26 cellular contexts compared by ENCODE assay signal in genomic region chr2:215777481-215778044, GRCh38.
"Had no signal": no experiment of that assay in that cellular context is flagged by ENCODE, and none has a peak within 500 bp of the region (broad histone marks: within the 10 kb centered on the region; RNA-seq: fewer than 3 reads in every experiment).

No MANE protein-coding gene starts in this region.

- H3K27me3 ChIP-seq: brain microvascular endothelial cell, MG63 had no signal

- H3K9me3 ChIP-seq: MG63 had no signal

- H3K27ac ChIP-seq: brain microvascular endothelial cell had no signal

- H3K36me3 ChIP-seq: brain microvascular endothelial cell, MG63 had no signal

- H3K4me1 Mint-ChIP-seq: activated CD4-positive, alpha-beta T cell treated with anti-CD3 and anti-CD28 coated beads, Interleukin-2, amount 10 ng/mL, durations not matched to agents 24 days and 14 days; activated CD8-positive, alpha-beta memory T cell treated with anti-CD3 and anti-CD28 coated beads, Interleukin-2, amount 10 ng/mL, durations not matched to agents 7 days and 5 days; T-helper 17 cell had no signal

- H3K9me3 Mint-ChIP-seq: activated CD4-positive, alpha-beta T cell treated with anti-CD3 and anti-CD28 coated beads, Interleukin-2, amount 10 ng/mL, durations not matched to agents 24 days and 14 days; activated naive CD4-positive, alpha-beta T cell treated with anti-CD3 and anti-CD28 coated beads, Interleukin-2, amount 50 U/mL, for 72 hours; activated T-cell treated with anti-CD3 and anti-CD28 coated beads, Interleukin-2, amount 50 U/mL, for 24 hours; activated T-helper 1 cell treated with anti-CD3 and anti-CD28 coated beads, Interleukin-12 subunit alpha, Interleukin-12 subunit beta, Interleukin-2, Interleukin-4 antibody, amounts not matched to agents 30 ng/mL and 10 ng/mL and 1 ng/mL, durations not matched to agents 14 hours and 24 hours and 36 hours had no signal

- DNase-seq: activated CD4-positive, alpha-beta T cell treated with anti-CD3 and anti-CD28 coated beads for 1 hour; activated CD4-positive, alpha-beta T cell treated with anti-CD3 and anti-CD28 coated beads, Interleukin-2, amount 10 ng/mL, durations not matched to agents 24 days and 14 days; activated CD4-positive, alpha-beta T cell treated with anti-CD3 and anti-CD28 coated beads, Interleukin-2, amount 50 U/mL, for 48 hours; activated CD8-positive, alpha-beta memory T cell treated with anti-CD3 and anti-CD28 coated beads, Interleukin-2, amount 10 ng/mL, durations not matched to agents 7 days and 5 days; activated effector memory CD4-positive, alpha-beta T cell treated with Interleukin-2 at 50 U/mL for 16 hours; activated naive CD4-positive, alpha-beta T cell; activated T-cell treated with anti-CD3 and anti-CD28 coated beads, Interleukin-2, amount 50 U/mL, for 24 hours; brain microvascular endothelial cell; KG1; MG63; MV-4-11; NCI-H1092 treated with DMSO at 0.1 percent for 48 hours; NCI-H1417 treated with DMSO at 0.1 percent for 48 hours; NCI-H1694; NCI-H2029; NCI-H2107; NCI-H2171 treated with DMSO at 0.1 percent for 48 hours; NCI-H226; NCI-H526; NCI-H774; SIG-M5; T-helper 17 cell; T-helper 9 cell had no signal

- H3K4me3 ChIP-seq: MG63 had no signal

- ATAC-seq: activated CD8-positive, alpha-beta memory T cell treated with anti-CD3 and anti-CD28 coated beads, Interleukin-2, amount 10 ng/mL, durations not matched to agents 7 days and 5 days; T-helper 17 cell; WTC11 had no signal

- H3K36me3 Mint-ChIP-seq: activated CD8-positive, alpha-beta memory T cell treated with anti-CD3 and anti-CD28 coated beads, Interleukin-2, amount 10 ng/mL, durations not matched to agents 7 days and 5 days; activated naive CD4-positive, alpha-beta T cell treated with anti-CD3 and anti-CD28 coated beads, Interleukin-2, amount 50 U/mL, for 72 hours; WTC11 had no signal

- H3K4me3 Mint-ChIP-seq: activated CD4-positive, alpha-beta T cell treated with anti-CD3 and anti-CD28 coated beads, Interleukin-2, amount 10 ng/mL, durations not matched to agents 24 days and 14 days; activated CD8-positive, alpha-beta memory T cell treated with anti-CD3 and anti-CD28 coated beads, Interleukin-2, amount 10 ng/mL, durations not matched to agents 7 days and 5 days; activated T-cell treated with anti-CD3 and anti-CD28 coated beads, Interleukin-2, amount 50 U/mL, for 24 hours; activated T-helper 1 cell treated with anti-CD3 and anti-CD28 coated beads, Interleukin-12 subunit alpha, Interleukin-12 subunit beta, Interleukin-2, Interleukin-4 antibody, amounts not matched to agents 30 ng/mL and 10 ng/mL and 1 ng/mL, durations not matched to agents 14 hours and 24 hours and 36 hours; T-helper 17 cell; WTC11 had no signal

- H3K27ac Mint-ChIP-seq: activated CD4-positive, alpha-beta T cell treated with anti-CD3 and anti-CD28 coated beads, Interleukin-2, amount 10 ng/mL, durations not matched to agents 24 days and 14 days; activated CD8-positive, alpha-beta memory T cell treated with anti-CD3 and anti-CD28 coated beads, Interleukin-2, amount 10 ng/mL, durations not matched to agents 7 days and 5 days; activated T-cell treated with anti-CD3 and anti-CD28 coated beads, Interleukin-2, amount 50 U/mL, for 24 hours; activated T-helper 1 cell treated with anti-CD3 and anti-CD28 coated beads, Interleukin-12 subunit alpha, Interleukin-12 subunit beta, Interleukin-2, Interleukin-4 antibody, amounts not matched to agents 30 ng/mL and 10 ng/mL and 1 ng/mL, durations not matched to agents 14 hours and 24 hours and 36 hours; T-helper 17 cell; WTC11 had no signal
